ENCODE assay signal across 8 cellular contexts in the genomic region with DNA sequence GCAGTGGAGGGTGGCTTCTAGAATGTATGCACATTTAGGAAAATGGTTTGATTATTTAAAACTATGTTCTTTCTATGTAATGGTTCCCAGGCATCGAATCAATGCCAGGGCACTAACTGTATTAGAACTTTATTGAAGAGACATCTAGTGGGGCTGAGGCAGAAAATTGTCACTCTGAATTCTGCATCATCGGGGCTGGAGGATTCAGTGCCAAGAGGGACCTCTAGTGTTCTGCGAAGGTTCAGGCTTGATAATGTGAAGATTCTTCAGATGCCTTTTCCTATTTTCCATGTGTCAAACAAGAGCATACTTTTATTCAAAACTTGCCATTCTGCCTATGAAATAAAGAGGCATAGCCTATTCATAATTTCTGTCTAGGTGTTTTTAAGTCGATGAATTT.
A peak's percentile ranks its signal among the peaks of the same experiment; 100 is the strongest.
DNase-seq lines count a peak whose midpoint lies in the region; ATAC-seq and TF ChIP-seq lines count a peak whose summit lies in the region.

No MANE protein-coding gene starts in this region.

- CTCF ChIA-PET in WTC11 (lab: Charles Lee), result interaction anchor here (1.5 to 1.6 kb wide), 2 partner anchors 26 to 60 kb away, joined by 3 to 4 read pairs; no protein-coding TSS in a partner anchor

- DNase-seq in DMS 273 treated with DMSO at 0.1 percent for 48 hours (lab: John Stamatoyannopoulos, UW) (peak; percentile 5), LNCaP clone FGC (ENCODE audit: low read depth) (no peak), WTC11 (ENCODE audit: low spot score) (peak; percentile 35), kidney tubule cell (ENCODE audit: low spot score) (peak; percentile 48)
- no peak for DNase-seq in effector memory CD8-positive, alpha-beta T cell
- no peak for DNase-seq in stimulated activated CD4-positive, alpha-beta T cell treated with anti-CD3 and anti-CD28 coated beads, Interleukin-15, amount 100 ng/mL, for 24 hours

- no peaks in the 10 kb centered on the region for H3K36me3 Mint-ChIP-seq in WTC11
- H3K36me3 Mint-ChIP-seq in effector memory CD8-positive, alpha-beta T cell (ENCODE audit: insufficient read depth), result peaks cover 3% of the 10 kb centered on the region

- TF ChIP-seq CTCF in LNCaP clone FGC (IDR thresholded peaks at IDR 0.05; ENCODE audit: control insufficient read depth, extremely low read depth, insufficient read depth), result peak; percentile 65
- TF ChIP-seq CTCF in WTC11 (IDR thresholded peaks at IDR 0.05), result no peak

- H3K27me3 Mint-ChIP-seq in WTC11 (ENCODE audit: low read depth), result no peaks in the 10 kb centered on the region; the same call in 1 of the 2 replicates
- no peaks in the 10 kb centered on the region for H3K27me3 Mint-ChIP-seq in effector memory CD8-positive, alpha-beta T cell

- peak; percentile 83 for ATAC-seq in WTC11
- ATAC-seq in HG03139 (IDR thresholded peaks at IDR 0.05; ENCODE audit: unreplicated experiment), result no peak
- no peak for ATAC-seq in effector memory CD8-positive, alpha-beta T cell (replicated peaks)
- no peak for ATAC-seq in GM21381 (IDR thresholded peaks at IDR 0.05; ENCODE audit: unreplicated experiment)

- H3K4me1 Mint-ChIP-seq in WTC11, result peaks cover 37% of the 10 kb centered on the region
- no peaks in the 10 kb centered on the region for H3K4me1 Mint-ChIP-seq in effector memory CD8-positive, alpha-beta T cell (ENCODE audit: low read depth in 2 of 2)

- H3K4me3 ChIP-seq in LNCaP clone FGC (ENCODE audit: low read depth, low read length), result no peak overlapping the region

- H3K9me3 Mint-ChIP-seq in WTC11, result peaks cover 9% of the 10 kb centered on the region
- no peaks in the 10 kb centered on the region for H3K9me3 Mint-ChIP-seq in effector memory CD8-positive, alpha-beta T cell

- POLR2A ChIA-PET in WTC11 (lab: Charles Lee), result no interaction called here

- no peak overlapping the region for H3K27ac Mint-ChIP-seq in WTC11
- no peak overlapping the region for H3K27ac Mint-ChIP-seq in effector memory CD8-positive, alpha-beta T cell

- H3K4me3 Mint-ChIP-seq in WTC11, result no peak overlapping the region
- no peak overlapping the region for H3K4me3 Mint-ChIP-seq in effector memory CD8-positive, alpha-beta T cell

TF ChIP-seq in WTC11, 78 proteins besides CTCF, POLR2A, EP300 and RAD21:
- TF ChIP-seq ATF1 (CRISPR knock-in tag; IDR thresholded peaks at IDR 0.05) (no peak), KAT7 (CRISPR knock-in tag; IDR thresholded peaks at IDR 0.05; ENCODE audit: borderline replicate concordance) (no peak), ELF4 (CRISPR knock-in tag; IDR thresholded peaks at IDR 0.05; ENCODE audit: low read depth) (no peak), ZNF317 (CRISPR knock-in tag; IDR thresholded peaks at IDR 0.05; ENCODE audit: borderline replicate concordance, low read depth) (no peak), FOXJ3 (CRISPR knock-in tag; IDR thresholded peaks at IDR 0.05; ENCODE audit: borderline replicate concordance) (no peak)
- TF ChIP-seq, protein P1, sequence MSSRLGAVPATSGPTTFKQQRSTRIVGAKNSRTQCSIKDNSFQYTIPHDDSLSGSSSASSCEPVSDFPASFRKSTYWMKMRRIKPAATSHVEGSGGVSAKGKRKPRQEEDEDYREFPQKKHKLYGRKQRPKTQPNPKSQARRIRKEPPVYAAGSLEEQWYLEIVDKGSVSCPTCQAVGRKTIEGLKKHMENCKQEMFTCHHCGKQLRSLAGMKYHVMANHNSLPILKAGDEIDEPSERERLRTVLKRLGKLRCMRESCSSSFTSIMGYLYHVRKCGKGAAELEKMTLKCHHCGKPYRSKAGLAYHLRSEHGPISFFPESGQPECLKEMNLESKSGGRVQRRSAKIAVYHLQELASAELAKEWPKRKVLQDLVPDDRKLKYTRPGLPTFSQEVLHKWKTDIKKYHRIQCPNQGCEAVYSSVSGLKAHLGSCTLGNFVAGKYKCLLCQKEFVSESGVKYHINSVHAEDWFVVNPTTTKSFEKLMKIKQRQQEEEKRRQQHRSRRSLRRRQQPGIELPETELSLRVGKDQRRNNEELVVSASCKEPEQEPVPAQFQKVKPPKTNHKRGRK (CRISPR knock-in tag; IDR thresholded peaks at IDR 0.05; ENCODE audit: borderline replicate concordance), result no peak
- TF ChIP-seq, protein P2, sequence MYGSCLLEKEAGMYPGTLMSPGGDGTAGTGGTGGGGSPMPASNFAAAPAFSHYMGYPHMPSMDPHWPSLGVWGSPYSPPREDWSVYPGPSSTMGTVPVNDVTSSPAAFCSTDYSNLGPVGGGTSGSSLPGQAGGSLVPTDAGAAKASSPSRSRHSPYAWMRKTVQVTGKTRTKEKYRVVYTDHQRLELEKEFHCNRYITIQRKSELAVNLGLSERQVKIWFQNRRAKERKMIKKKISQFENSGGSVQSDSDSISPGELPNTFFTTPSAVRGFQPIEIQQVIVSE (CRISPR knock-in tag; IDR thresholded peaks at IDR 0.05; ENCODE audit: borderline replicate concordance), result no peak
- TF ChIP-seq, protein P3, sequence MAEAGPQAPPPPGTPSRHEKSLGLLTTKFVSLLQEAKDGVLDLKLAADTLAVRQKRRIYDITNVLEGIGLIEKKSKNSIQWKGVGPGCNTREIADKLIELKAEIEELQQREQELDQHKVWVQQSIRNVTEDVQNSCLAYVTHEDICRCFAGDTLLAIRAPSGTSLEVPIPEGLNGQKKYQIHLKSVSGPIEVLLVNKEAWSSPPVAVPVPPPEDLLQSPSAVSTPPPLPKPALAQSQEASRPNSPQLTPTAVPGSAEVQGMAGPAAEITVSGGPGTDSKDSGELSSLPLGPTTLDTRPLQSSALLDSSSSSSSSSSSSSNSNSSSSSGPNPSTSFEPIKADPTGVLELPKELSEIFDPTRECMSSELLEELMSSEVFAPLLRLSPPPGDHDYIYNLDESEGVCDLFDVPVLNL (CRISPR knock-in tag; IDR thresholded peaks at IDR 0.05; ENCODE audit: borderline replicate concordance, low read depth), result no peak
TF ChIP-seq in WTC11: peak in this region for 0.

Comparison
In these comparisons a context has a peak if more than half of its experiments do, and no peak if none do; other contexts are left out.
1. DNase-seq: peak in DMS 273 treated with DMSO at 0.1 percent for 48 hours (single experiment), WTC11 (single experiment) and kidney tubule cell (single experiment); none in LNCaP clone FGC (single experiment), effector memory CD8-positive, alpha-beta T cell (0 of 3) and stimulated activated CD4-positive, alpha-beta T cell treated with anti-CD3 and anti-CD28 coated beads, Interleukin-15, amount 100 ng/mL, for 24 hours (single experiment).